ENCODE assay signal across 14 cellular contexts in genomic region chr18:9049495-9049809, GRCh38. TPM values are rescaled to one million over a fixed set of nuclear protein-coding genes. Genes with fewer than 3 reads are reported as not detected.
A peak's percentile ranks its signal among the peaks of the same experiment; 100 is the strongest.
DNase-seq lines count a peak whose midpoint lies in the region; ATAC-seq and TF ChIP-seq lines count a peak whose summit lies in the region.
"Had no signal": no experiment of that assay in that cellular context is flagged by ENCODE, and none has a peak within 500 bp of the region (broad histone marks: within the 10 kb centered on the region; RNA-seq: fewer than 3 reads in every experiment).

No MANE protein-coding gene starts in this region.

- no peak overlapping the region for H3K4me3 Mint-ChIP-seq in activated CD8-positive, alpha-beta T cell treated with anti-CD3 and anti-CD28 coated beads, Interleukin-2, amount 10 ng/mL, durations not matched to agents 7 days and 5 days
- H3K4me3 Mint-ChIP-seq: CD8-positive, alpha-beta memory T cell had no signal

- intact Hi-C loops in mammary epithelial cell (cut with micrococcal nuclease) (no loop called here), breast epithelium (cut with DNase I; ENCODE audit: low total_unique reads) (no loop called here)

- no TSS peak for BruUV-seq in mammary epithelial cell (replicated peaks; lab: Mats Ljungman, UMichigan)

- no peaks in the 10 kb centered on the region for H3K79me1 ChIP-seq in mesenchymal stem cell (replicated peaks; ENCODE audit: low read length, poor library complexity, severe bottlenecking)

- no peak overlapping the region for H2BK12ac ChIP-seq in mesenchymal stem cell (ENCODE audit: low read length in 2 of 2)

- no peak overlapping the region for H3K4ac ChIP-seq in mesenchymal stem cell (ENCODE audit: low read depth in 1 of 2, low read length in 2 of 2)

- H3K79me2 ChIP-seq in mammary epithelial cell (ENCODE audit: insufficient read depth, low read length): no peaks in the 10 kb centered on the region

- H3K27ac ChIP-seq in mammary epithelial cell (ENCODE audit: insufficient read depth, low read depth, low read length): peak overlapping the region; percentile 24
- no peak overlapping the region for H3K27ac ChIP-seq in breast epithelium
- peak overlapping the region; percentile 88 for H3K27ac ChIP-seq in epithelial cell of prostate
- no peak overlapping the region for H3K27ac ChIP-seq in mesenchymal stem cell (ENCODE audit: low read length, poor library complexity, severe bottlenecking)
- H3K27ac ChIP-seq: 22Rv1, BLaER1 had no signal

- no peak overlapping the region for H3K27ac Mint-ChIP-seq in activated CD8-positive, alpha-beta T cell treated with anti-CD3 and anti-CD28 coated beads, Interleukin-2, amount 10 ng/mL, durations not matched to agents 7 days and 5 days
- H3K27ac Mint-ChIP-seq: CD8-positive, alpha-beta memory T cell had no signal

- H3K36me3 Mint-ChIP-seq in activated CD8-positive, alpha-beta T cell treated with anti-CD3 and anti-CD28 coated beads, Interleukin-2, amount 10 ng/mL, durations not matched to agents 7 days and 5 days (ENCODE audit: low read depth): peaks cover 5% of the 10 kb centered on the region

- CTCF ChIA-PET in mammary epithelial cell (lab: Charles Lee; ENCODE audit: low non-redundant PET): no interaction called here
- CTCF ChIA-PET in activated CD8-positive, alpha-beta T cell treated with anti-CD3 and anti-CD28 coated beads, Interleukin-2, amount 10 ng/mL, durations not matched to agents 7 days and 5 days (lab: Charles Lee): no interaction called here

- H3K4me2 ChIP-seq in mammary epithelial cell (ENCODE audit: insufficient read depth, low read depth, low read length): no peak overlapping the region
- no peak overlapping the region for H3K4me2 ChIP-seq in mesenchymal stem cell (ENCODE audit: low read length, poor library complexity, severe bottlenecking)
- H3K4me2 ChIP-seq: BLaER1 had no signal

- H3K27me3 ChIP-seq in mammary epithelial cell (ENCODE audit: insufficient read depth, low read length): no peaks in the 10 kb centered on the region
- H3K27me3 ChIP-seq in breast epithelium: no peaks in the 10 kb centered on the region
- H3K27me3 ChIP-seq in mesenchymal stem cell (ENCODE audit: control insufficient read depth in 1 of 2, insufficient read depth in 1 of 2, low read length in 2 of 2): no peaks in the 10 kb centered on the region
- H3K27me3 ChIP-seq: BLaER1 had no signal

- DNase-seq in mammary epithelial cell (no peak), breast epithelium (ENCODE audit: low spot score in 2 of 2) (no peak), epithelial cell of prostate (ENCODE audit: low read depth, low spot score) (no peak), mesenchymal stem cell (no peak), DMS79 treated with DMSO at 0.1 percent for 48 hours (lab: John Stamatoyannopoulos, UW) (no peak)
- no peak for DNase-seq in activated CD8-positive, alpha-beta T cell treated with anti-CD3 and anti-CD28 coated beads, Interleukin-2, amount 10 ng/mL, durations not matched to agents 7 days and 5 days
- DNase-seq in activated CD8-positive, alpha-beta memory T cell treated with anti-CD3 and anti-CD28 coated beads, Interleukin-2, amount 50 U/mL, for 4 hours: no peak
- DNase-seq: AML-193; CD8-positive, alpha-beta memory T cell; DMS53 had no signal

- no peak overlapping the region for H2BK120ac ChIP-seq in mesenchymal stem cell (ENCODE audit: low read depth, low read length)

- no peak overlapping the region for H3K14ac ChIP-seq in mesenchymal stem cell (ENCODE audit: low read length in 2 of 2)

- H3K4me1 Mint-ChIP-seq in activated CD8-positive, alpha-beta T cell treated with anti-CD3 and anti-CD28 coated beads, Interleukin-2, amount 10 ng/mL, durations not matched to agents 7 days and 5 days (ENCODE audit: low read depth): peaks cover 15% of the 10 kb centered on the region

- in situ Hi-C loops in mammary epithelial cell (cut with MboI; ENCODE audit: low sequenced_read_pairs in 2 of 2): no loop called here

- peaks cover 22% of the 10 kb centered on the region for H3K9me3 Mint-ChIP-seq in activated CD8-positive, alpha-beta T cell treated with anti-CD3 and anti-CD28 coated beads, Interleukin-2, amount 10 ng/mL, durations not matched to agents 7 days and 5 days (ENCODE audit: insufficient read depth)

- no peak overlapping the region for H2AK5ac ChIP-seq in mesenchymal stem cell (ENCODE audit: low read length, severe bottlenecking)

- H3K4me3 ChIP-seq in mammary epithelial cell (replicated peaks in 1 of 3; ENCODE audit: insufficient read depth in 1 of 3, low read depth in 2 of 3, low read length in 3 of 3) (no peak overlapping the region), breast epithelium (no peak overlapping the region), mesenchymal stem cell (ENCODE audit: insufficient read depth in 1 of 2, low read depth in 1 of 2, low read length in 2 of 2) (peak overlapping the region in 1 of 2 experiments; percentile 6)
- H3K4me3 ChIP-seq: BLaER1, HAP-1 had no signal

- no peak overlapping the region for H2BK15ac ChIP-seq in mesenchymal stem cell (ENCODE audit: low read depth, poor library complexity, severe bottlenecking)

- H3K9ac ChIP-seq in mammary epithelial cell (ENCODE audit: insufficient read depth, low read length) (no peak overlapping the region), mesenchymal stem cell (ENCODE audit: low read length) (peak overlapping the region; percentile 59)
- H3K9ac ChIP-seq: BLaER1 had no signal

- peaks cover 22% of the 10 kb centered on the region for H3K9me3 ChIP-seq in mammary epithelial cell (replicated peaks; ENCODE audit: insufficient read depth, low read length)
- H3K9me3 ChIP-seq in breast epithelium: peaks cover 5 to 9% of the 10 kb centered on the region in 2 donors
- H3K9me3 ChIP-seq in mesenchymal stem cell (ENCODE audit: control insufficient read depth, low read length): peaks cover 23% of the 10 kb centered on the region

- H4K8ac ChIP-seq in mesenchymal stem cell (ENCODE audit: low read length): no peak overlapping the region

- POLR2A ChIA-PET in activated CD8-positive, alpha-beta T cell treated with anti-CD3 and anti-CD28 coated beads, Interleukin-2, amount 10 ng/mL, durations not matched to agents 7 days and 5 days (lab: Charles Lee): no interaction called here

- TF ChIP-seq CTCF in mammary epithelial cell (conservative IDR thresholded peaks at IDR 0.05 in 1 of 2, IDR thresholded peaks at IDR 0.05 in 1 of 2; ENCODE audit: extremely low read depth in 1 of 2, insufficient read depth in 1 of 2, low read depth in 1 of 2, low read length in 2 of 2): no peak
- TF ChIP-seq CTCF in breast epithelium (IDR thresholded peaks at IDR 0.05): no peak

- H3K4me1 ChIP-seq in mammary epithelial cell (ENCODE audit: insufficient read depth, low read length) (peaks cover 20% of the 10 kb centered on the region), breast epithelium (no peaks in the 10 kb centered on the region), mesenchymal stem cell (ENCODE audit: control insufficient read depth, insufficient read depth, low read depth, low read length) (no peaks in the 10 kb centered on the region)
- H3K4me1 ChIP-seq: BLaER1, HAP-1 had no signal

- H2AFZ ChIP-seq in mammary epithelial cell (ENCODE audit: low read depth, low read length): no peak overlapping the region
- H2AFZ ChIP-seq in mesenchymal stem cell (ENCODE audit: low read depth, low read length): no peak overlapping the region

- no peak for TF ChIP-seq POLR2A in breast epithelium (IDR thresholded peaks at IDR 0.05)

- H3K18ac ChIP-seq in mesenchymal stem cell (ENCODE audit: low read depth in 1 of 2, low read length in 2 of 2): no peak overlapping the region

- no peaks in the 10 kb centered on the region for H3K27me3 Mint-ChIP-seq in activated CD8-positive, alpha-beta T cell treated with anti-CD3 and anti-CD28 coated beads, Interleukin-2, amount 10 ng/mL, durations not matched to agents 7 days and 5 days (ENCODE audit: low read depth)

- H4K91ac ChIP-seq in mesenchymal stem cell (ENCODE audit: low read length): no peak overlapping the region

- H2BK5ac ChIP-seq in mesenchymal stem cell (ENCODE audit: low read depth, low read length, poor library complexity, severe bottlenecking): no peak overlapping the region

- no peaks in the 10 kb centered on the region for H3K36me3 ChIP-seq in mammary epithelial cell (ENCODE audit: insufficient read depth, low read length)
- H3K36me3 ChIP-seq in breast epithelium: no peaks in the 10 kb centered on the region
- H3K36me3 ChIP-seq in mesenchymal stem cell (ENCODE audit: control insufficient read depth in 1 of 2, insufficient read depth in 2 of 2, low read depth in 1 of 2, low read length in 2 of 2): no peaks in the 10 kb centered on the region
- H3K36me3 ChIP-seq: BLaER1, HAP-1 had no signal

- H4K20me1 ChIP-seq in mammary epithelial cell (ENCODE audit: insufficient read depth, low read length): no peaks in the 10 kb centered on the region
- H4K20me1 ChIP-seq: BLaER1 had no signal

- ATAC-seq in activated CD8-positive, alpha-beta T cell treated with anti-CD3 and anti-CD28 coated beads, Interleukin-2, amount 10 ng/mL, durations not matched to agents 7 days and 5 days: no peak
- no peak for ATAC-seq in GM21576 (IDR thresholded peaks at IDR 0.05; ENCODE audit: unreplicated experiment)

- dilution Hi-C loops in mammary epithelial cell (cut with HindIII; ENCODE audit: low sequenced_read_pairs): no loop called here

- H3K23ac ChIP-seq in mesenchymal stem cell (ENCODE audit: low read length in 2 of 2): no peak overlapping the region

RNA-seq across cellular contexts. Expression of gene NDUFV2, which starts 53.0 kb away (rescaled TPM):
- total RNA-seq in mammary epithelial cell (100 to 1,000 TPM in 1 of 2 donors, 10 to 100 TPM in 1; 69.2 to 142 TPM), breast epithelium (100 to 1,000 TPM; 106 to 116 (median 113) TPM)
- 98.3 TPM for polyA plus RNA-seq in mammary epithelial cell
- 40.6 TPM for polyA minus RNA-seq in mammary epithelial cell
- polyA plus RNA-seq in mesenchymal stem cell (2013, experiment 1 of 2): 241 TPM
- 246 TPM for polyA plus RNA-seq in mesenchymal stem cell (2013, experiment 2 of 2)
- total RNA-seq in activated CD8-positive, alpha-beta T cell treated with anti-CD3 and anti-CD28 coated beads, Interleukin-2, amount 10 ng/mL, durations not matched to agents 7 days and 5 days: 100 to 1,000 TPM; 200 to 206 TPM

Comparison
In these comparisons a context has a peak if more than half of its experiments do, and no peak if none do; other contexts are left out.
1. H3K27ac ChIP-seq: peak in mammary epithelial cell (single experiment) and epithelial cell of prostate (single experiment); none in breast epithelium (0 of 2) and mesenchymal stem cell (single experiment).